30 cellular contexts compared by ENCODE assay signal in genomic region chr3:151912041-151912440, GRCh38. TPM values are rescaled to one million over a fixed set of nuclear protein-coding genes. Genes with fewer than 3 reads are reported as not detected.
A peak's percentile ranks its signal among the peaks of the same experiment; 100 is the strongest.
DNase-seq lines count a peak whose midpoint lies in the region; ATAC-seq, FAIRE-seq and TF ChIP-seq lines count a peak whose summit lies in the region.
"Had no signal": no experiment of that assay in that cellular context is flagged by ENCODE, and none has a peak within 500 bp of the region (broad histone marks: within the 10 kb centered on the region; RNA-seq: fewer than 3 reads in every experiment).

No MANE protein-coding gene starts in this region.

- no peaks in the 10 kb centered on the region for H3K79me2 ChIP-seq in astrocyte (ENCODE audit: insufficient read depth, low read length)

- in situ Hi-C loops in GM13976 (cut with MboI; ENCODE audit: low sequenced_read_pairs, unreplicated experiment), result loop anchor here (10.0 kb wide), 1 partner anchor 67 kb away; no protein-coding TSS in a partner anchor

- FAIRE-seq in astrocyte (lab: Jason Lieb, UNC), result no peak
- FAIRE-seq: pancreas had no signal

- H3K4me3 ChIP-seq in astrocyte (ENCODE audit: insufficient read depth, low read depth, low read length) (no peak overlapping the region), aorta (ENCODE audit: low read length in 2 of 2) (no peak overlapping the region)
- H3K4me3 ChIP-seq: pancreas, right atrium auricular region, spleen, testis, vagina had no signal

- peak; percentile 43 for ATAC-seq in foreskin keratinocyte
- ATAC-seq in aorta (ENCODE audit: low FRiP score), result peak; percentile 72
- no peak for ATAC-seq in GM19395 (IDR thresholded peaks at IDR 0.05; ENCODE audit: unreplicated experiment)
- ATAC-seq: activated CD8-positive, alpha-beta memory T cell treated with anti-CD3 and anti-CD28 coated beads, Interleukin-2, amount 10 ng/mL, durations not matched to agents 7 days and 5 days; left ventricle myocardium superior; natural killer cell; pancreas; stimulated activated naive B cell treated with anti-CD40 and anti-IgM and Interleukin-4, amounts not matched to agents 10 μg/mL and 1 μg/mL and 100 μg/mL, for 72 hours had no signal

- H3K4me2 ChIP-seq in astrocyte (ENCODE audit: low read length), result peak overlapping the region; percentile 3

- 0 to 4% methylated on average over 1 of the region's 1 CpG for WGBS in aorta, 2 donors

- 0 out of 2 replicates have a peak, but pooled peaks cover 4% of the 10 kb centered on the region for H3K9me3 Mint-ChIP-seq in HFFc6
- H3K9me3 Mint-ChIP-seq in astrocyte (ENCODE audit: unreplicated experiment), result peaks cover 5% of the 10 kb centered on the region
- H3K9me3 Mint-ChIP-seq: activated CD4-positive, alpha-beta T cell treated with anti-CD3 and anti-CD28 coated beads, Interleukin-2, amount 10 ng/mL, durations not matched to agents 24 days and 14 days; activated naive CD4-positive, alpha-beta T cell treated with anti-CD3 and anti-CD28 coated beads, Interleukin-2, amount 10 ng/mL, durations not matched to agents 7 days and 5 days; immature natural killer cell; natural killer cell; T-helper 2 cell treated with Interferon-gamma antibody and Interleukin-4, amounts not matched to agents 5 μg/mL and 100 μg/mL, for 36 hours had no signal

- no peak for DNase-seq in HFFc6
- DNase-seq in astrocyte (ENCODE audit: low read depth), result peak; percentile 84
- no peak for DNase-seq in foreskin keratinocyte
- no peak for DNase-seq in aorta
- DNase-seq in NCI-H446 (lab: John Stamatoyannopoulos, UW), result no peak
- no peak for DNase-seq in GM13976 (ENCODE audit: low spot score)
- DNase-seq: activated CD4-positive, alpha-beta T cell treated with anti-CD3 and anti-CD28 coated beads, Interleukin-2, amount 10 ng/mL, durations not matched to agents 24 days and 14 days; activated CD8-positive, alpha-beta memory T cell treated with anti-CD3 and anti-CD28 coated beads, Interleukin-2, amount 10 ng/mL, durations not matched to agents 7 days and 5 days; activated naive CD4-positive, alpha-beta T cell treated with anti-CD3 and anti-CD28 coated beads, Interleukin-2, amount 10 ng/mL, durations not matched to agents 7 days and 5 days; foreskin melanocyte; GOT3; immature natural killer cell; KG1; left ventricle myocardium superior; midbrain; natural killer cell; NCI-H1694; NCI-H2171 treated with DMSO at 0.1 percent for 48 hours; NCI-H526 treated with DMSO at 0.1 percent for 48 hours; pancreas; RPMI8226; spleen; stimulated activated CD4-positive, alpha-beta T cell treated with anti-CD3 and anti-CD28 coated beads, Interleukin-2, amount 100 ng/mL, for 48 hours; stimulated activated naive B cell treated with anti-CD40 and anti-IgM and Interleukin-4, amounts not matched to agents 10 μg/mL and 1 μg/mL and 100 μg/mL, for 72 hours; testis had no signal

- H3K27ac ChIP-seq in astrocyte (ENCODE audit: low read depth, low read length) (peak overlapping the region; percentile 63), foreskin keratinocyte (no peak overlapping the region), aorta (ENCODE audit: low read depth in 1 of 2, low read length in 2 of 2) (peak overlapping the region in 1 of 2 donors; percentile 9)
- H3K27ac ChIP-seq: epithelial cell of prostate, pancreas, right atrium auricular region, spleen, testis, vagina had no signal

- H3K27me3 Mint-ChIP-seq in HFFc6 (ENCODE audit: insufficient read depth) (no peaks in the 10 kb centered on the region), astrocyte (ENCODE audit: low read depth, unreplicated experiment) (peaks cover 2% of the 10 kb centered on the region)
- H3K27me3 Mint-ChIP-seq: stimulated activated naive B cell treated with anti-CD40 and anti-IgM and Interleukin-4, amounts not matched to agents 10 μg/mL and 1 μg/mL and 100 μg/mL, for 72 hours had no signal

- H3K4me1 ChIP-seq in astrocyte (ENCODE audit: insufficient read depth, low read length) (peaks cover 14% of the 10 kb centered on the region), foreskin keratinocyte (no peaks in the 10 kb centered on the region), aorta (ENCODE audit: control insufficient read depth in 1 of 2, insufficient read depth in 2 of 2, low read length in 2 of 2) (peaks cover 3 to 11% of the 10 kb centered on the region in 2 donors)
- H3K4me1 ChIP-seq: pancreas, right atrium auricular region, spleen, testis, vagina had no signal

- no peaks in the 10 kb centered on the region for H3K36me3 ChIP-seq in astrocyte (ENCODE audit: insufficient read depth, low read length)
- H3K36me3 ChIP-seq in aorta (ENCODE audit: control insufficient read depth in 1 of 2, insufficient read depth in 2 of 2, low read length in 1 of 2), result no peaks in the 10 kb centered on the region
- H3K36me3 ChIP-seq: pancreas, right atrium auricular region, spleen, vagina had no signal

- H4K20me1 ChIP-seq in astrocyte (ENCODE audit: insufficient read depth, low read length), result no peaks in the 10 kb centered on the region

- peaks cover 18% of the 10 kb centered on the region for H3K36me3 Mint-ChIP-seq in HFFc6 (ENCODE audit: low read depth)
- H3K36me3 Mint-ChIP-seq in astrocyte (ENCODE audit: low read depth, unreplicated experiment), result no peaks in the 10 kb centered on the region
- H3K36me3 Mint-ChIP-seq: activated CD8-positive, alpha-beta memory T cell treated with anti-CD3 and anti-CD28 coated beads, Interleukin-2, amount 10 ng/mL, durations not matched to agents 7 days and 5 days; activated naive CD4-positive, alpha-beta T cell treated with anti-CD3 and anti-CD28 coated beads, Interleukin-2, amount 10 ng/mL, durations not matched to agents 7 days and 5 days; natural killer cell had no signal

- H3K27ac Mint-ChIP-seq in HFFc6 (0 out of 2 replicates have a peak overlapping the region, but pooled peaks have one; percentile 2), astrocyte (ENCODE audit: unreplicated experiment) (no peak overlapping the region)
- H3K27ac Mint-ChIP-seq: activated CD4-positive, alpha-beta T cell treated with anti-CD3 and anti-CD28 coated beads, Interleukin-2, amount 10 ng/mL, durations not matched to agents 24 days and 14 days; activated CD8-positive, alpha-beta memory T cell treated with anti-CD3 and anti-CD28 coated beads, Interleukin-2, amount 10 ng/mL, durations not matched to agents 7 days and 5 days; activated naive CD4-positive, alpha-beta T cell treated with anti-CD3 and anti-CD28 coated beads, Interleukin-2, amount 10 ng/mL, durations not matched to agents 7 days and 5 days; immature natural killer cell; natural killer cell; stimulated activated naive B cell treated with anti-CD40 and anti-IgM and Interleukin-4, amounts not matched to agents 10 μg/mL and 1 μg/mL and 100 μg/mL, for 72 hours; T-helper 2 cell treated with Interferon-gamma antibody and Interleukin-4, amounts not matched to agents 5 μg/mL and 100 μg/mL, for 36 hours had no signal

- H3K4me1 Mint-ChIP-seq in HFFc6 (ENCODE audit: low read depth) (peaks cover 64% of the 10 kb centered on the region), astrocyte (ENCODE audit: low read depth, unreplicated experiment) (peaks cover 10% of the 10 kb centered on the region)
- H3K4me1 Mint-ChIP-seq: activated CD4-positive, alpha-beta T cell treated with anti-CD3 and anti-CD28 coated beads, Interleukin-2, amount 10 ng/mL, durations not matched to agents 24 days and 14 days; activated CD8-positive, alpha-beta memory T cell treated with anti-CD3 and anti-CD28 coated beads, Interleukin-2, amount 10 ng/mL, durations not matched to agents 7 days and 5 days; activated naive CD4-positive, alpha-beta T cell treated with anti-CD3 and anti-CD28 coated beads, Interleukin-2, amount 10 ng/mL, durations not matched to agents 7 days and 5 days; immature natural killer cell; natural killer cell; stimulated activated naive B cell treated with anti-CD40 and anti-IgM and Interleukin-4, amounts not matched to agents 10 μg/mL and 1 μg/mL and 100 μg/mL, for 72 hours had no signal

- no peaks in the 10 kb centered on the region for H3K27me3 ChIP-seq in astrocyte (ENCODE audit: insufficient read depth, low read length)
- no peaks in the 10 kb centered on the region for H3K27me3 ChIP-seq in foreskin keratinocyte
- H3K27me3 ChIP-seq in aorta (ENCODE audit: control insufficient read depth in 1 of 2, insufficient read depth in 2 of 2, low read length in 1 of 2), result no peaks in the 10 kb centered on the region
- H3K27me3 ChIP-seq: pancreas, right atrium auricular region, spleen, testis, vagina had no signal

- H2AFZ ChIP-seq in astrocyte (ENCODE audit: low read depth, low read length), result no peak overlapping the region

- H3K4me3 Mint-ChIP-seq in HFFc6 (no peak overlapping the region), astrocyte (ENCODE audit: unreplicated experiment) (no peak overlapping the region)
- H3K4me3 Mint-ChIP-seq: activated CD4-positive, alpha-beta T cell treated with anti-CD3 and anti-CD28 coated beads, Interleukin-2, amount 10 ng/mL, durations not matched to agents 24 days and 14 days; activated CD8-positive, alpha-beta memory T cell treated with anti-CD3 and anti-CD28 coated beads, Interleukin-2, amount 10 ng/mL, durations not matched to agents 7 days and 5 days; activated naive CD4-positive, alpha-beta T cell treated with anti-CD3 and anti-CD28 coated beads, Interleukin-2, amount 10 ng/mL, durations not matched to agents 7 days and 5 days; immature natural killer cell; natural killer cell; stimulated activated naive B cell treated with anti-CD40 and anti-IgM and Interleukin-4, amounts not matched to agents 10 μg/mL and 1 μg/mL and 100 μg/mL, for 72 hours; T-helper 2 cell treated with Interferon-gamma antibody and Interleukin-4, amounts not matched to agents 5 μg/mL and 100 μg/mL, for 36 hours had no signal

- H3K9me3 ChIP-seq in astrocyte (ENCODE audit: insufficient read depth, low read depth, low read length) (no peaks in the 10 kb centered on the region), aorta (ENCODE audit: control insufficient read depth, low read length) (no peaks in the 10 kb centered on the region)
- H3K9me3 ChIP-seq: pancreas, right atrium auricular region, testis, vagina had no signal

- H3K9ac ChIP-seq in astrocyte (ENCODE audit: low read length), result no peak overlapping the region

- TF ChIP-seq CTCF in HFFc6 (IDR thresholded peaks at IDR 0.05) (no peak), astrocyte (IDR thresholded peaks at IDR 0.05; ENCODE audit: insufficient read depth, low read depth, low read length) (no peak), foreskin keratinocyte (conservative IDR thresholded peaks at IDR 0.05) (no peak), GM13976 (IDR thresholded peaks at IDR 0.05; ENCODE audit: borderline replicate concordance, control extremely low read depth, extremely low read depth, insufficient read depth, missing control alignments) (no peak)

- intact Hi-C loops in aorta (cut with DNase I), result no loop called here

RNA-seq across cellular contexts. Expression of gene SUCNR1, which starts 38.6 kb away (rescaled TPM):
- not detected for total RNA-seq in HFFc6 (2021; fragmentation: NEBNext Ultra II Directional; extraction: Animal tissue kit (Norgen Biotek cat#: 25700))
- total RNA-seq in astrocyte (0.17 TPM in 1 of 2 replicates, not detected in the other), foreskin keratinocyte (not detected in 2 replicates), aorta (1 to 10 TPM; 1.4 to 3.2 TPM)
- polyA plus RNA-seq in foreskin keratinocyte (not detected in 2 replicates), aorta (under 1 TPM; 0.15 to 0.88 TPM)
- total RNA-seq: activated CD4-positive, alpha-beta T cell treated with anti-CD3 and anti-CD28 coated beads, Interleukin-2, amount 10 ng/mL, durations not matched to agents 24 days and 14 days; activated CD8-positive, alpha-beta memory T cell treated with anti-CD3 and anti-CD28 coated beads, Interleukin-2, amount 10 ng/mL, durations not matched to agents 7 days and 5 days had no signal
